Comparison of ENCODE assay signal across 1 cellular context in genomic region chr17:81511800-81512559, GRCh38.
TF ChIP-seq lines count a peak whose summit lies in the region.

No MANE protein-coding gene starts in this region.

TF ChIP-seq in HepG2, 621 proteins besides CTCF, POLR2A, EP300 and RAD21 (continued from another document and continues in another):
- TF ChIP-seq FOXK1 (CRISPR knock-in tag; IDR thresholded peaks at IDR 0.05; ENCODE audit: borderline replicate concordance, low read depth) (no peak), NRL (CRISPR knock-in tag; IDR thresholded peaks at IDR 0.05; ENCODE audit: borderline replicate concordance) (peak; percentile 36; the same call in 1 of the 2 replicates), ZNF3 (CRISPR knock-in tag; IDR thresholded peaks at IDR 0.05) (no peak), FOXP1 (IDR thresholded peaks at IDR 0.05) (no peak), FOXP1 (CRISPR knock-in tag; IDR thresholded peaks at IDR 0.05) (no peak), ATF6 (CRISPR knock-in tag; conservative IDR thresholded peaks at IDR 0.05) (no peak), CHD4 (IDR thresholded peaks at IDR 0.05; ENCODE audit: borderline replicate concordance, low read length) (no peak), HNF4A (CRISPR knock-in tag; IDR thresholded peaks at IDR 0.05) (no peak), ZNF24 (IDR thresholded peaks at IDR 0.05) (no peak), ZNF747 (CRISPR knock-in tag; IDR thresholded peaks at IDR 0.05; ENCODE audit: borderline replicate concordance) (peak; percentile 54; the same call in 1 of the 2 replicates), ZNF652 (CRISPR knock-in tag; IDR thresholded peaks at IDR 0.05; ENCODE audit: borderline replicate concordance, low read depth) (no peak), ZBTB43 (CRISPR knock-in tag; conservative IDR thresholded peaks at IDR 0.05) (peak; percentile 4; the same call in 1 of the 2 replicates), NFRKB (IDR thresholded peaks at IDR 0.05) (no peak), ZNF512 (CRISPR knock-in tag; IDR thresholded peaks at IDR 0.05) (no peak), ZNF337 (CRISPR knock-in tag; IDR thresholded peaks at IDR 0.05; ENCODE audit: borderline replicate concordance, low read depth) (no peak), ZBTB4 (CRISPR knock-in tag; IDR thresholded peaks at IDR 0.05; ENCODE audit: borderline replicate concordance) (no peak; the same call in 1 of the 2 replicates), ZKSCAN5 (CRISPR knock-in tag; IDR thresholded peaks at IDR 0.05) (no peak), YEATS4 (CRISPR knock-in tag; IDR thresholded peaks at IDR 0.05; ENCODE audit: borderline replicate concordance) (0 out of 2 replicates have a peak, but pooled peaks have one; percentile 0), MYNN (CRISPR knock-in tag; IDR thresholded peaks at IDR 0.05; ENCODE audit: low read depth) (no peak), AFF4 (CRISPR knock-in tag; IDR thresholded peaks at IDR 0.05) (peak; percentile 28; the same call in 1 of the 2 replicates), ZNF10 (CRISPR knock-in tag; IDR thresholded peaks at IDR 0.05; ENCODE audit: borderline replicate concordance, low read depth) (no peak), TERF1 (CRISPR knock-in tag; IDR thresholded peaks at IDR 0.05) (no peak), ETS1 (CRISPR knock-in tag; IDR thresholded peaks at IDR 0.05) (no peak), JUNB (CRISPR knock-in tag; IDR thresholded peaks at IDR 0.05; ENCODE audit: borderline replicate concordance) (no peak), ZNF597 (CRISPR knock-in tag; IDR thresholded peaks at IDR 0.05) (no peak), RNF219 (CRISPR knock-in tag; IDR thresholded peaks at IDR 0.05) (no peak), ZNF275 (CRISPR knock-in tag; IDR thresholded peaks at IDR 0.05; ENCODE audit: borderline replicate concordance) (no peak), DPF2 (CRISPR knock-in tag; IDR thresholded peaks at IDR 0.05; ENCODE audit: borderline replicate concordance, low read depth) (no peak), PAF1 (CRISPR knock-in tag; IDR thresholded peaks at IDR 0.05) (no peak), ZFP36L2 (CRISPR knock-in tag; IDR thresholded peaks at IDR 0.05) (no peak), RFX3 (CRISPR knock-in tag; IDR thresholded peaks at IDR 0.05) (no peak), MXD3 (CRISPR knock-in tag; IDR thresholded peaks at IDR 0.05) (no peak), ZNF331 (CRISPR knock-in tag; IDR thresholded peaks at IDR 0.05) (no peak), ZNF205 (CRISPR knock-in tag; IDR thresholded peaks at IDR 0.05) (no peak)
